Comparison of ENCODE assay signal across 9 cellular contexts in the genomic region with DNA sequence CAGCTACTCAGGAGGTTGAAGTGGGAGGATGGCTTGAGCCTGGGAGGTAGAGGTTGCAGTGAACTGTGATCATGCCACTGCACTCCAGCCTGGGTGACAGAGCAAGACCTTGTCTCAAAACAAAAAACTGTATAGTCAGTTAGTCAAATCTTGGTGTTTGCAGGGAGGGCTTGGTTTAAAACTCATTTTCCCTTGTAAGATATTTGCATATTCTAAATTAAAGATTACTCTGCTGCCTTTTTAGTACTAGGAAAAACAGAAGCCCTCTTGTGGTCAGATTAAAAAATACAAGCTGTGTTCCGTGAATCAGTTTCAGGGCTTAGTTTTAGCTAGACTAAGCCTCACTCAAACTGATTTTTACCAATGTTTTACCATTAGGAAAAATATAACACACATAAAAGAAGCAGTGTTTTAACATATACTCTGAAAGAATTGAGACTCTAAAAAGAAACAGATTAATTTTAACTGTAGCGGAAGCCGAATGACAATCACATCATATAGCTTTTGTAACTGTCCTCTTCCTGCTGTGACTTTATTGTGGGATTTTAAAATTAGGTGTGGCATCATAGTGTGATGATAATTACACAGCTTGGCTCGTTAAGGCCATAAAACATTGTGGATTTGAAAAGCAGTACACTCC.
DNase-seq lines count a peak whose midpoint lies in the region; ATAC-seq and TF ChIP-seq lines count a peak whose summit lies in the region.
"Had no signal": no experiment of that assay in that cellular context is flagged by ENCODE, and none has a peak within 500 bp of the region (broad histone marks: within the 10 kb centered on the region; RNA-seq: fewer than 3 reads in every experiment).

No MANE protein-coding gene starts in this region.

- DNase-seq in CD14-positive monocyte (ENCODE audit: low spot score) (no peak), KG1 (lab: John Stamatoyannopoulos, UW) (peak; percentile 51), SKM-1 treated with dmso at 0.1 percent for 144 hours (lab: John Stamatoyannopoulos, UW; ENCODE audit: unreplicated experiment) (peak; percentile 43), glutamatergic neuron (no peak), transverse colon (no peak), H4 (ENCODE audit: low spot score) (no peak)
- DNase-seq in activated naive CD8-positive, alpha-beta T cell treated with anti-CD3 and anti-CD28 coated beads, Interleukin-2, amount 50 U/mL, for 24 hours, result no peak

- peaks cover 0 to 15% (median 3%) of the 10 kb centered on the region in 4 donors for H3K4me1 ChIP-seq in transverse colon

- peaks cover 23% of the 10 kb centered on the region for H3K4me1 Mint-ChIP-seq in CD14-positive monocyte
- peaks cover 3% of the 10 kb centered on the region for H3K4me1 Mint-ChIP-seq in glutamatergic neuron (ENCODE audit: low read depth, unreplicated experiment)
- H3K4me1 Mint-ChIP-seq in activated naive CD8-positive, alpha-beta T cell treated with anti-CD3 and anti-CD28 coated beads, Interleukin-2, amount 50 U/mL, for 24 hours, result peaks cover 11% of the 10 kb centered on the region

- H3K36me3 Mint-ChIP-seq in CD14-positive monocyte (no peaks in the 10 kb centered on the region), glutamatergic neuron (ENCODE audit: unreplicated experiment) (peaks cover 9% of the 10 kb centered on the region)
- H3K36me3 Mint-ChIP-seq in activated naive CD8-positive, alpha-beta T cell treated with anti-CD3 and anti-CD28 coated beads, Interleukin-2, amount 50 U/mL, for 24 hours (ENCODE audit: low read depth), result no peaks in the 10 kb centered on the region

- intact Hi-C loops in CD14-positive monocyte (cut with micrococcal nuclease) (loop anchor here (10.0 kb wide), 3 partner anchors 48 to 198 kb away; a partner anchor contains a TSS), transverse colon (cut with DNase I; ENCODE audit: low total_unique reads) (loop anchor here (10.0 kb wide), 1 partner anchor 348 kb away; no protein-coding TSS in a partner anchor)

- 30 to 35% methylated on average over 4 of the region's 4 CpGs for WGBS in transverse colon (ENCODE audit: low coverage in 1 of 2), 2 donors

- no peak for TF ChIP-seq POLR2A in transverse colon (IDR thresholded peaks at IDR 0.05)

- H3K36me3 ChIP-seq in transverse colon, result no peaks in the 10 kb centered on the region
- H3K36me3 ChIP-seq: SJSA1 had no signal

- TF ChIP-seq CTCF in CD14-positive monocyte (IDR thresholded peaks at IDR 0.05), result peak; percentile 87
- peak; percentile 82 for TF ChIP-seq CTCF in glutamatergic neuron (IDR thresholded peaks at IDR 0.05; ENCODE audit: partially characterized antibody, unreplicated experiment)
- TF ChIP-seq CTCF in transverse colon (IDR thresholded peaks at IDR 0.05), result peak; percentile 66 to 81 (median 70)

- H3K9me3 Mint-ChIP-seq in CD14-positive monocyte (peaks cover 0 to 14% (median 4%) of the 10 kb centered on the region in 7 donors), glutamatergic neuron (ENCODE audit: unreplicated experiment) (no peaks in the 10 kb centered on the region)
- H3K9me3 Mint-ChIP-seq in activated naive CD8-positive, alpha-beta T cell treated with anti-CD3 and anti-CD28 coated beads, Interleukin-2, amount 50 U/mL, for 24 hours, result no peaks in the 10 kb centered on the region

- H3K9me3 ChIP-seq in transverse colon, result no peaks in the 10 kb centered on the region
- H3K9me3 ChIP-seq: SJSA1 had no signal

- peak overlapping the region in 1 of 4 donors; percentile 2 for H3K4me3 ChIP-seq in transverse colon
- H3K4me3 ChIP-seq: SJSA1 had no signal

- H3K27ac Mint-ChIP-seq in CD14-positive monocyte (no peak overlapping the region), glutamatergic neuron (ENCODE audit: unreplicated experiment) (no peak overlapping the region)
- no peak overlapping the region for H3K27ac Mint-ChIP-seq in activated naive CD8-positive, alpha-beta T cell treated with anti-CD3 and anti-CD28 coated beads, Interleukin-2, amount 50 U/mL, for 24 hours

- in situ Hi-C loops in transverse colon (cut with MboI; ENCODE audit: low pct_ligation_motif_present in 1 of 4, low pct_unique_long_range_greater_than_20kb in 1 of 4, low sequenced_read_pairs in 3 of 4), result loop anchor here in 1 of 4 donors (25.0 kb wide), 1 partner anchor 195 kb away; a partner anchor contains a TSS

- H3K27me3 ChIP-seq in transverse colon, result no peaks in the 10 kb centered on the region
- H3K27me3 ChIP-seq: SJSA1 had no signal

- peak overlapping the region in 3 of 4 donors; percentile 49 to 65 (median 51) for H3K27ac ChIP-seq in transverse colon
- H3K27ac ChIP-seq: SJSA1 had no signal

- peak; percentile 71 for ATAC-seq in GM19035 (IDR thresholded peaks at IDR 0.05; ENCODE audit: unreplicated experiment)
- ATAC-seq in activated naive CD8-positive, alpha-beta T cell treated with anti-CD3 and anti-CD28 coated beads, Interleukin-2, amount 50 U/mL, for 24 hours, result no peak

- H3K4me3 Mint-ChIP-seq in CD14-positive monocyte, result no peak overlapping the region
- no peak overlapping the region for H3K4me3 Mint-ChIP-seq in glutamatergic neuron (ENCODE audit: unreplicated experiment)
- H3K4me3 Mint-ChIP-seq in activated naive CD8-positive, alpha-beta T cell treated with anti-CD3 and anti-CD28 coated beads, Interleukin-2, amount 50 U/mL, for 24 hours, result no peak overlapping the region

- H3K27me3 Mint-ChIP-seq in CD14-positive monocyte (ENCODE audit: low read depth in 3 of 3) (peaks cover 24 to 29% (median 27%) of the 10 kb centered on the region in 3 donors), glutamatergic neuron (ENCODE audit: unreplicated experiment) (peaks cover 2% of the 10 kb centered on the region)
- peaks cover 21% of the 10 kb centered on the region for H3K27me3 Mint-ChIP-seq in activated naive CD8-positive, alpha-beta T cell treated with anti-CD3 and anti-CD28 coated beads, Interleukin-2, amount 50 U/mL, for 24 hours

- TF ChIP-seq EP300 in transverse colon (IDR thresholded peaks at IDR 0.05; ENCODE audit: low read depth), result no peak

Comparison
In these comparisons a context has a peak if more than half of its experiments do, and no peak if none do; other contexts are left out.
1. DNase-seq: peak in KG1 (single experiment) and SKM-1 treated with dmso at 0.1 percent for 144 hours (single experiment); none in CD14-positive monocyte (single experiment), glutamatergic neuron (single experiment), transverse colon (single experiment), activated naive CD8-positive, alpha-beta T cell treated with anti-CD3 and anti-CD28 coated beads, Interleukin-2, amount 50 U/mL, for 24 hours (single experiment) and H4 (single experiment).
2. Peak in every context shown above with its lines, with median percentiles within 50 percentile points of each other: CTCF ChIP-seq.